Comparison of ENCODE assay signal across 11 cellular contexts in genomic region chr2:101832114-101832513, GRCh38.
DNase-seq lines count a peak whose midpoint lies in the region; ATAC-seq and TF ChIP-seq lines count a peak whose summit lies in the region.
"Had no signal": no experiment of that assay in that cellular context is flagged by ENCODE, and none has a peak within 500 bp of the region (broad histone marks: within the 10 kb centered on the region; RNA-seq: fewer than 3 reads in every experiment).

No MANE protein-coding gene starts in this region.

- H3K4me3 Mint-ChIP-seq in Calu3 (ENCODE audit: low read depth, unreplicated experiment) (no peak overlapping the region), progenitor cell of endocrine pancreas (ENCODE audit: low read depth) (no peak overlapping the region)
- H3K4me3 Mint-ChIP-seq: activated T-helper 1 cell treated with anti-CD3 and anti-CD28 coated beads, Interleukin-12 subunit alpha, Interleukin-12 subunit beta, Interleukin-2, Interleukin-4 antibody, amounts not matched to agents 30 ng/mL and 10 ng/mL and 1 ng/mL, durations not matched to agents 14 hours and 24 hours and 36 hours had no signal

- DNase-seq in Calu3 (no peak), NAMALWA (ENCODE audit: low spot score) (peak; percentile 43), coronary artery (ENCODE audit: low spot score) (no peak), progenitor cell of endocrine pancreas (ENCODE audit: low spot score, unreplicated experiment) (no peak), ecto neural progenitor cell (ENCODE audit: low spot score) (no peak), COR-L47 (lab: John Stamatoyannopoulos, UW) (no peak)
- DNase-seq: effector memory CD4-positive, alpha-beta T cell; NCI-H187 treated with DMSO at 0.1 percent for 48 hours had no signal

- H3K4me3 ChIP-seq in coronary artery, result no peak overlapping the region

- H3K27ac Mint-ChIP-seq in Calu3 (ENCODE audit: unreplicated experiment) (no peak overlapping the region), progenitor cell of endocrine pancreas (no peak overlapping the region)
- H3K27ac Mint-ChIP-seq: activated T-helper 1 cell treated with anti-CD3 and anti-CD28 coated beads, Interleukin-12 subunit alpha, Interleukin-12 subunit beta, Interleukin-2, Interleukin-4 antibody, amounts not matched to agents 30 ng/mL and 10 ng/mL and 1 ng/mL, durations not matched to agents 14 hours and 24 hours and 36 hours had no signal

- H3K36me3 Mint-ChIP-seq in Calu3 (ENCODE audit: insufficient read depth, unreplicated experiment), result peaks cover 45% of the 10 kb centered on the region
- peaks cover 31% of the 10 kb centered on the region for H3K36me3 Mint-ChIP-seq in progenitor cell of endocrine pancreas (ENCODE audit: insufficient read depth)

- H3K27me3 Mint-ChIP-seq in Calu3 (ENCODE audit: unreplicated experiment) (no peaks in the 10 kb centered on the region), progenitor cell of endocrine pancreas (no peaks in the 10 kb centered on the region)

- TF ChIP-seq CTCF in Calu3 (IDR thresholded peaks at IDR 0.05; ENCODE audit: unreplicated experiment) (peak; percentile 24), coronary artery (IDR thresholded peaks at IDR 0.05) (peak; percentile 29), progenitor cell of endocrine pancreas (IDR thresholded peaks at IDR 0.05; ENCODE audit: unreplicated experiment) (peak; percentile 53)

- no TSS peak for BruUV-seq in Calu3 (replicated peaks; lab: Mats Ljungman, UMichigan)

- no peak for ATAC-seq in HG03025 (IDR thresholded peaks at IDR 0.05; ENCODE audit: low FRiP score, unreplicated experiment)
- ATAC-seq in HG02938 (IDR thresholded peaks at IDR 0.05; ENCODE audit: unreplicated experiment), result no peak

- intact Hi-C loops in Calu3 (cut with micrococcal nuclease; ENCODE audit: unreplicated experiment), result loop anchor here (1.0 to 2.0 kb wide), 2 partner anchors 413 to 491 kb away; no protein-coding TSS in a partner anchor

- H3K4me1 Mint-ChIP-seq in Calu3 (ENCODE audit: low read depth, unreplicated experiment) (peaks cover 47% of the 10 kb centered on the region), progenitor cell of endocrine pancreas (ENCODE audit: low read depth) (peaks cover 15% of the 10 kb centered on the region)

- H3K27ac ChIP-seq in coronary artery, result no peak overlapping the region

- CTCF ChIA-PET in Calu3 (lab: Charles Lee), result interaction anchor here (0.9 to 2.4 kb wide), 13 partner anchors 8 to 555 kb away, joined by 3 to 17 read pairs (median 4); no protein-coding TSS in a partner anchor

- H3K9me3 Mint-ChIP-seq in Calu3 (ENCODE audit: low read depth, unreplicated experiment) (no peaks in the 10 kb centered on the region), progenitor cell of endocrine pancreas (ENCODE audit: low read depth) (no peaks in the 10 kb centered on the region)
- H3K9me3 Mint-ChIP-seq: activated T-helper 1 cell treated with anti-CD3 and anti-CD28 coated beads, Interleukin-12 subunit alpha, Interleukin-12 subunit beta, Interleukin-2, Interleukin-4 antibody, amounts not matched to agents 30 ng/mL and 10 ng/mL and 1 ng/mL, durations not matched to agents 14 hours and 24 hours and 36 hours had no signal
